In the genomic region with DNA sequence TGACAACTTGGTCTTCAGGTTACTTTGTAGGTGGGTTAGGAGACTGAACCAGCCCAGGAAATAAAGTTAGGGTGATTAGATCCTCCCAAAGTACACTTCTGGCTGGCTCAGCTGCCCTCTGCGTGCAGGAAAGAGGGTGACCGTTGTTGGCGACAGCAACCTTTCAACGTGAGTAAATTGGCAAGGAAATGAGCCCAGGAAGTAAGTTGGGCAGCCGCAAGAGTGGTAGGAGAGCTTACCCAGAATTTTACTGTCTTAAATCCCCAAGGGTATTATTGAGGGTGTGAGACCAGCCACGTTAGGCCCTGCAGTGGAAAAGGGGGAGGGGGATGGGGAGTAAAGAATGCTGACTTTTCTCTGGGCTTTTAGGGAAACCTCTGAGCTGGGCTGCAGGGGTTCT, we compare ENCODE assay signal across 9 cellular contexts. TPM values are rescaled to one million over a fixed set of nuclear protein-coding genes. Genes with fewer than 3 reads are reported as not detected.
DNase-seq lines count a peak whose midpoint lies in the region; ATAC-seq and TF ChIP-seq lines count a peak whose summit lies in the region.
"Had no signal": no experiment of that assay in that cellular context is flagged by ENCODE, and none has a peak within 500 bp of the region (broad histone marks: within the 10 kb centered on the region; RNA-seq: fewer than 3 reads in every experiment).

No MANE protein-coding gene starts in this region.

- peak overlapping the region; percentile 68 for H3K4me3 ChIP-seq in iPS-18a (ENCODE audit: low read length)

- H3K27me3 Mint-ChIP-seq in activated CD8-positive, alpha-beta T cell treated with anti-CD3 and anti-CD28 coated beads for 36 hours, result peaks cover 18% of the 10 kb centered on the region
- H3K27me3 Mint-ChIP-seq in endothelial cell (ENCODE audit: unreplicated experiment), result peaks cover 13% of the 10 kb centered on the region

- no peaks in the 10 kb centered on the region for H3K9me3 Mint-ChIP-seq in activated CD8-positive, alpha-beta T cell treated with anti-CD3 and anti-CD28 coated beads for 36 hours
- H3K9me3 Mint-ChIP-seq in endothelial cell (ENCODE audit: unreplicated experiment), result no peaks in the 10 kb centered on the region

- peak overlapping the region; percentile 69 for H3K27ac Mint-ChIP-seq in activated CD8-positive, alpha-beta T cell treated with anti-CD3 and anti-CD28 coated beads for 36 hours
- H3K27ac Mint-ChIP-seq in endothelial cell (ENCODE audit: unreplicated experiment), result no peak overlapping the region

- H3K27ac ChIP-seq in iPS-18a (ENCODE audit: low read length), result no peak overlapping the region
- H3K27ac ChIP-seq: 22Rv1 had no signal

- POLR2A ChIA-PET in activated CD8-positive, alpha-beta T cell treated with anti-CD3 and anti-CD28 coated beads for 36 hours (lab: Charles Lee), result interaction anchor here (0.9 to 2.8 kb wide), 11 partner anchors 11 to 67 kb away, joined by 3 to 23 read pairs (median 3); no protein-coding TSS in a partner anchor

- H3K27me3 ChIP-seq in iPS-18a (ENCODE audit: control insufficient read depth, insufficient read depth, low read length), result peaks cover 53% of the 10 kb centered on the region

- ATAC-seq in activated CD8-positive, alpha-beta T cell treated with anti-CD3 and anti-CD28 coated beads for 36 hours, result peak; percentile 8
- no peak for ATAC-seq in GM21619 (IDR thresholded peaks at IDR 0.05; ENCODE audit: unreplicated experiment)

- H3K36me3 ChIP-seq in iPS-18a (ENCODE audit: control insufficient read depth, low read depth, low read length), result no peaks in the 10 kb centered on the region

- CTCF ChIA-PET in activated CD8-positive, alpha-beta T cell treated with anti-CD3 and anti-CD28 coated beads for 36 hours (lab: Charles Lee), result interaction anchor here (0.6 to 3.7 kb wide), 12 partner anchors 31 to 288 kb away, joined by 3 to 30 read pairs (median 5); no protein-coding TSS in a partner anchor

- DNase-seq in DMS 273 (lab: John Stamatoyannopoulos, UW; ENCODE audit: unreplicated experiment) (peak; percentile 10), DMS 273 treated with DMSO at 0.1 percent for 48 hours (lab: John Stamatoyannopoulos, UW) (no peak), NCI-H2171 (lab: John Stamatoyannopoulos, UW) (no peak), endothelial cell (ENCODE audit: low spot score) (no peak)
- DNase-seq in activated CD8-positive, alpha-beta T cell treated with anti-CD3 and anti-CD28 coated beads for 36 hours, result peak; percentile 76
- DNase-seq in stimulated activated CD8-positive, alpha-beta memory T cell treated with anti-CD3 and anti-CD28 coated beads, Interleukin-15, amount 100 ng/mL, for 48 hours (ENCODE audit: low read depth in 2 of 2), result peak; percentile 24 to 28

- TF ChIP-seq CTCF in activated CD8-positive, alpha-beta T cell treated with anti-CD3 and anti-CD28 coated beads for 36 hours (IDR thresholded peaks at IDR 0.05), result no peak
- no peak for TF ChIP-seq CTCF in endothelial cell (IDR thresholded peaks at IDR 0.05; ENCODE audit: unreplicated experiment)

- intact Hi-C loops in activated CD8-positive, alpha-beta T cell treated with anti-CD3 and anti-CD28 coated beads for 36 hours (cut with micrococcal nuclease), result loop anchor here (2.0 to 10.0 kb wide), 2 partner anchors 51 to 73 kb away; no protein-coding TSS in a partner anchor

- H3K4me1 ChIP-seq in iPS-18a (ENCODE audit: control insufficient read depth, low read depth, low read length), result peaks cover 9% of the 10 kb centered on the region

- peaks cover 9% of the 10 kb centered on the region for H3K36me3 Mint-ChIP-seq in activated CD8-positive, alpha-beta T cell treated with anti-CD3 and anti-CD28 coated beads for 36 hours (ENCODE audit: low read depth)
- H3K36me3 Mint-ChIP-seq in endothelial cell (ENCODE audit: low read depth, unreplicated experiment), result no peaks in the 10 kb centered on the region

- H3K9me3 ChIP-seq in iPS-18a (ENCODE audit: control insufficient read depth, low read depth, low read length), result no peaks in the 10 kb centered on the region

- H3K4me1 Mint-ChIP-seq in activated CD8-positive, alpha-beta T cell treated with anti-CD3 and anti-CD28 coated beads for 36 hours (ENCODE audit: low read depth), result peaks cover 36% of the 10 kb centered on the region
- H3K4me1 Mint-ChIP-seq in endothelial cell (ENCODE audit: unreplicated experiment), result peaks cover 4% of the 10 kb centered on the region

- no peak overlapping the region for H3K9ac ChIP-seq in iPS-18a (ENCODE audit: low read length)

- H3K4me3 Mint-ChIP-seq in activated CD8-positive, alpha-beta T cell treated with anti-CD3 and anti-CD28 coated beads for 36 hours, result peak overlapping the region; percentile 84
- no peak overlapping the region for H3K4me3 Mint-ChIP-seq in endothelial cell (ENCODE audit: unreplicated experiment)

RNA-seq across cellular contexts. Expression of a gene that starts 1.6 kb away (rescaled TPM):
- 10 to 100 TPM; 13.1 to 13.6 TPM for total RNA-seq in activated CD8-positive, alpha-beta T cell treated with anti-CD3 and anti-CD28 coated beads for 36 hours
- total RNA-seq in endothelial cell (ENCODE audit: unreplicated experiment), result 0.05 TPM

Comparison
In these comparisons a context has a peak if more than half of its experiments do, and no peak if none do; other contexts are left out.
1. DNase-seq: peak in DMS 273 (single experiment), activated CD8-positive, alpha-beta T cell treated with anti-CD3 and anti-CD28 coated beads for 36 hours (single experiment) and stimulated activated CD8-positive, alpha-beta memory T cell treated with anti-CD3 and anti-CD28 coated beads, Interleukin-15, amount 100 ng/mL, for 48 hours (2 of 2); none in DMS 273 treated with DMSO at 0.1 percent for 48 hours (single experiment), NCI-H2171 (single experiment) and endothelial cell (single experiment).
2. RNA of a gene that starts 1.6 kb away (total RNA-seq): 13.1 to 13.6 TPM in activated CD8-positive, alpha-beta T cell treated with anti-CD3 and anti-CD28 coated beads for 36 hours; 0.05 TPM in endothelial cell (single experiment); every median in the first group is over 10 times any median in the second.